Comparison of ENCODE assay signal across 1 cellular context in the genomic region with DNA sequence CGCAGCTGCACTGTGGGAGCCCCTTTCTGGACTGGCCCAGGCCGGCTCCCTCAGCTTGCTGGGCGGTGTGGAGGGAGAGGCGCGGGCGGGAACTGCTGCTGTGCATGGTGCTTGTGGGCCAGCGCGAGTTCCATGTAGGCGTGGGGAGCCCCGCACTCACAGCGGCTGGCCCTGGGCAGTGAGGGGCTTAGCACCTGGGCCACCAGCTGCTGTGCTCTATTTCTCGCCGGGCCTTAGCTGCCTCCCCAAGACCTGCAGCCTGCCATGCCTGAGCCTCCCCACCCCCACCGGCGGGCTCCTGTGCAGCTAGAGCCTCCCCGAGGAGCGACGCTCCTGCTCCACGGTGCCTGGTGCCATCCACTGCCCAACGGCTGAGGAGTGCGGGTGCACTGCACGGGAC.
TF ChIP-seq lines count a peak whose summit lies in the region.

No MANE protein-coding gene starts in this region.

TF ChIP-seq in SK-N-SH treated with all-trans-retinoic acid at 6 μM for 48 hours, 23 proteins besides CTCF, POLR2A, EP300 and RAD21:
- no peak for TF ChIP-seq CSDC2 (CRISPR knock-in tag; IDR thresholded peaks at IDR 0.05)
- TF ChIP-seq RARB (CRISPR knock-in tag; IDR thresholded peaks at IDR 0.05), result no peak
- TF ChIP-seq SNAI2 (CRISPR knock-in tag; IDR thresholded peaks at IDR 0.05), result no peak
- no peak for TF ChIP-seq ZNF565 (CRISPR knock-in tag; conservative IDR thresholded peaks at IDR 0.05; ENCODE audit: low read depth)
- TF ChIP-seq, protein P1, sequence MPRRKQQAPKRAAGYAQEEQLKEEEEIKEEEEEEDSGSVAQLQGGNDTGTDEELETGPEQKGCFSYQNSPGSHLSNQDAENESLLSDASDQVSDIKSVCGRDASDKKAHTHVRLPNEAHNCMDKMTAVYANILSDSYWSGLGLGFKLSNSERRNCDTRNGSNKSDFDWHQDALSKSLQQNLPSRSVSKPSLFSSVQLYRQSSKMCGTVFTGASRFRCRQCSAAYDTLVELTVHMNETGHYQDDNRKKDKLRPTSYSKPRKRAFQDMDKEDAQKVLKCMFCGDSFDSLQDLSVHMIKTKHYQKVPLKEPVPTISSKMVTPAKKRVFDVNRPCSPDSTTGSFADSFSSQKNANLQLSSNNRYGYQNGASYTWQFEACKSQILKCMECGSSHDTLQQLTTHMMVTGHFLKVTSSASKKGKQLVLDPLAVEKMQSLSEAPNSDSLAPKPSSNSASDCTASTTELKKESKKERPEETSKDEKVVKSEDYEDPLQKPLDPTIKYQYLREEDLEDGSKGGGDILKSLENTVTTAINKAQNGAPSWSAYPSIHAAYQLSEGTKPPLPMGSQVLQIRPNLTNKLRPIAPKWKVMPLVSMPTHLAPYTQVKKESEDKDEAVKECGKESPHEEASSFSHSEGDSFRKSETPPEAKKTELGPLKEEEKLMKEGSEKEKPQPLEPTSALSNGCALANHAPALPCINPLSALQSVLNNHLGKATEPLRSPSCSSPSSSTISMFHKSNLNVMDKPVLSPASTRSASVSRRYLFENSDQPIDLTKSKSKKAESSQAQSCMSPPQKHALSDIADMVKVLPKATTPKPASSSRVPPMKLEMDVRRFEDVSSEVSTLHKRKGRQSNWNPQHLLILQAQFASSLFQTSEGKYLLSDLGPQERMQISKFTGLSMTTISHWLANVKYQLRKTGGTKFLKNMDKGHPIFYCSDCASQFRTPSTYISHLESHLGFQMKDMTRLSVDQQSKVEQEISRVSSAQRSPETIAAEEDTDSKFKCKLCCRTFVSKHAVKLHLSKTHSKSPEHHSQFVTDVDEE (CRISPR knock-in tag; IDR thresholded peaks at IDR 0.05), result no peak
- TF ChIP-seq, protein P2, sequence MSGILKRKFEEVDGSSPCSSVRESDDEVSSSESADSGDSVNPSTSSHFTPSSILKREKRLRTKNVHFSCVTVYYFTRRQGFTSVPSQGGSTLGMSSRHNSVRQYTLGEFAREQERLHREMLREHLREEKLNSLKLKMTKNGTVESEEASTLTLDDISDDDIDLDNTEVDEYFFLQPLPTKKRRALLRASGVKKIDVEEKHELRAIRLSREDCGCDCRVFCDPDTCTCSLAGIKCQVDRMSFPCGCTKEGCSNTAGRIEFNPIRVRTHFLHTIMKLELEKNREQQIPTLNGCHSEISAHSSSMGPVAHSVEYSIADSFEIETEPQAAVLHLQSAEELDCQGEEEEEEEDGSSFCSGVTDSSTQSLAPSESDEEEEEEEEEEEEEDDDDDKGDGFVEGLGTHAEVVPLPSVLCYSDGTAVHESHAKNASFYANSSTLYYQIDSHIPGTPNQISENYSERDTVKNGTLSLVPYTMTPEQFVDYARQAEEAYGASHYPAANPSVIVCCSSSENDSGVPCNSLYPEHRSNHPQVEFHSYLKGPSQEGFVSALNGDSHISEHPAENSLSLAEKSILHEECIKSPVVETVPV (CRISPR knock-in tag; IDR thresholded peaks at IDR 0.05), result no peak
- no peak for TF ChIP-seq OSR1 (CRISPR knock-in tag; IDR thresholded peaks at IDR 0.05)
- no peak for TF ChIP-seq ZFP30 (CRISPR knock-in tag; IDR thresholded peaks at IDR 0.05)
- no peak for TF ChIP-seq ISL1 (CRISPR knock-in tag; IDR thresholded peaks at IDR 0.05)
